20 cellular contexts compared by ENCODE assay signal in the genomic region with DNA sequence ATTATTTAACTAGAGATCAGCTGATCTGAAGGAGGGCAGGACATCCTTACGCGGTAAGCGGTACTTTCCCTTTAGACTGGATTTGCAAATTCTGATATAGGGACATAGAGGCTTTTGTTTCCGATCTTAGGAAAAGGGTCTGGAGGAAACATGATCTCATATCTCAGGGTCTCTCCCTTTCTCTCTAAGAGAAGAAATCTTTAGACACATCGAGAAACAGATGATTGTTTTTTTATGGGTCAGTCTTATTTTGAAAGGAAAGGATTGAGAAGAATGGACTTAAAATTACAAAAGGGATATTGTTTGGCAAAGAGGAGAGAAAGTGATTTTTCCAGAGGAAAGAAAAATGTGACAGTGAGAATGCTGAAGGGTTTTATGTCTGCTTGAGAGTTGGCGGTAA.
"Had no signal": no experiment of that assay in that cellular context is flagged by ENCODE, and none has a peak within 500 bp of the region (broad histone marks: within the 10 kb centered on the region; RNA-seq: fewer than 3 reads in every experiment).

No MANE protein-coding gene starts in this region.

- H3K79me2 ChIP-seq: parathyroid adenoma had no signal

- H3K4me3 ChIP-seq: gastroesophageal sphincter, heart left ventricle, left lung, mucosa of descending colon, right lobe of liver, spleen, thoracic aorta had no signal

- DNase-seq: activated B cell treated with CpG ODN at 0.5 μM for 24 hours; activated CD4-positive, alpha-beta memory T cell treated with anti-CD3 and anti-CD28 coated beads, Interleukin-2, amount 10 ng/mL, durations not matched to agents 7 days and 5 days; activated CD4-positive, alpha-beta T cell treated with anti-CD3 and anti-CD28 coated beads for 4 hours; activated CD8-positive, alpha-beta memory T cell treated with anti-CD3 and anti-CD28 coated beads, Interleukin-2, amount 10 ng/mL, durations not matched to agents 7 days and 5 days; activated naive CD4-positive, alpha-beta T cell treated with anti-CD3 and anti-CD28 coated beads for 36 hours; activated T-cell treated with anti-CD3 and anti-CD28 coated beads, Interleukin-2, amount 50 U/mL, for 24 hours; cortex of kidney; effector CD4-positive, alpha-beta T cell; heart left ventricle; left lung; mucosa of descending colon; naive thymus-derived CD4-positive, alpha-beta T cell; right lobe of liver; spleen; stimulated activated CD4-positive, alpha-beta T cell treated with anti-CD3 and anti-CD28 coated beads, Interleukin-4, amount 100 ng/mL, for 4 hours had no signal

- ATAC-seq: activated CD8-positive, alpha-beta memory T cell treated with anti-CD3 and anti-CD28 coated beads, Interleukin-2, amount 10 ng/mL, durations not matched to agents 7 days and 5 days; gastroesophageal sphincter; heart left ventricle; left lung; mucosa of descending colon; naive thymus-derived CD4-positive, alpha-beta T cell; right lobe of liver; stimulated activated memory B cell treated with anti-CD40 and anti-IgM and Interleukin-4, amounts not matched to agents 10 μg/mL and 1 μg/mL and 100 μg/mL, for 72 hours had no signal

- H3K36me3 ChIP-seq: gastroesophageal sphincter, heart left ventricle, left lung, neutrophil, right lobe of liver, spleen, thoracic aorta had no signal

- H3K9me3 ChIP-seq: gastroesophageal sphincter, heart left ventricle, left lung, mucosa of descending colon, neutrophil, right lobe of liver, spleen, thoracic aorta had no signal

- H3K4me1 ChIP-seq: gastroesophageal sphincter, heart left ventricle, left lung, parathyroid adenoma, right lobe of liver, spleen had no signal

- H3K27me3 ChIP-seq: gastroesophageal sphincter, heart left ventricle, left lung, neutrophil, right lobe of liver, spleen had no signal

- H3K9ac ChIP-seq: parathyroid adenoma had no signal

- H2AFZ ChIP-seq: parathyroid adenoma had no signal

- H3K27ac ChIP-seq: gastroesophageal sphincter, heart left ventricle, left lung, neutrophil, parathyroid adenoma, right lobe of liver, spleen, thoracic aorta had no signal
